ENCODE assay signal across 19 cellular contexts in the genomic region with DNA sequence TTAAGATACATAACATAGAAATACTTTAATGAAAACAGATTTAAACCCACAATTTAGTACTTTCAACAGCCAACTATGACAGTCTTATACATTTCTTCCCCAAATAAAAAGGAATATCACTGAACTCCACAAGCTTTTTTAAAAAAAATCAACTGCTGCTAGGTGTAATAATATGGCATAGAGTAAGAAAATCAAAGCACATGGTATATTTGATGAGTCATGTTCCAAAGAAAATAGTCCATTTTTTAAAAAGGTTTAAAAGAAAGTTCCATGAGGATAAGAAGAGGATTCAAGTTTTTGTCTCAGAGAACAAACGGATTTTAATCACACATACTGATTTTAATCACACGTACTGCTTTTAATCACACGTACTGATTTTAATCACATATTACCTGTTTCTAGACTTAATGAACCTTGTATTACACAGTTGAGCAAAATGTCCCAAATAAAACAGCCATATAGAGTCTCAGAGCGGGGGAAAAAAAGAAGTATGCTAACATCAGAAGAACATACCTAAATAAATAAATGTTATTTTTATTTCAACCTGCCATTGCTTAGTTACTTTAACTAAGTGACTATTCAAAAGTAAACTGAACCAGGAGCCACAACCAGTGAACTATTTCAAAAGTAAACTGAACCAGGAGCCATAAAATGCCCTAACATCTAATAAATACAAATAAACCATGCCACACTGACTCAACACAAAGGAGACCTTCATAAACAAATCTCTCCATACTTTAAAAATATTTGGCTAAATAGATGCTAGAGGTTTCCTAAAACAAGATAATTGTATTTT.
"Had no signal": no experiment of that assay in that cellular context is flagged by ENCODE, and none has a peak within 500 bp of the region (broad histone marks: within the 10 kb centered on the region; RNA-seq: fewer than 3 reads in every experiment).

No MANE protein-coding gene starts in this region.

- DNase-seq: dorsolateral prefrontal cortex; effector CD8-positive, alpha-beta T cell; gastrocnemius medialis; heart right ventricle; hypothalamus; kidney glomerular epithelial cell; mesendoderm; naive B cell; occipital lobe; pancreas; right cardiac atrium; stimulated activated CD4-positive, alpha-beta T cell treated with anti-CD3 and anti-CD28 coated beads, Interleukin-2, amount 100 ng/mL, for 48 hours; tibial artery; upper lobe of left lung; uterus had no signal

- H3K27ac ChIP-seq: dorsolateral prefrontal cortex, epithelial cell of prostate, esophagus muscularis mucosa, gastrocnemius medialis, pancreas, tibial artery, upper lobe of left lung had no signal

- H3K4me2 ChIP-seq: smooth muscle cell had no signal

- H3K4me3 ChIP-seq: dorsolateral prefrontal cortex, esophagus muscularis mucosa, gastrocnemius medialis, heart right ventricle, pancreas, smooth muscle cell, tibial artery, upper lobe of left lung, uterus had no signal

- H3K4me1 ChIP-seq: esophagus muscularis mucosa, gastrocnemius medialis, pancreas, tibial artery, upper lobe of left lung had no signal

- H3K27me3 ChIP-seq: dorsolateral prefrontal cortex, esophagus muscularis mucosa, gastrocnemius medialis, heart right ventricle, pancreas, tibial artery, upper lobe of left lung, uterus had no signal

- ATAC-seq: gastrocnemius medialis; heart right ventricle; pancreas; right cardiac atrium; stimulated activated memory B cell treated with anti-CD40 and anti-IgM and Interleukin-4, amounts not matched to agents 10 μg/mL and 1 μg/mL and 100 μg/mL, for 72 hours had no signal

- H3K36me3 ChIP-seq: pancreas, uterus had no signal
